1 cellular context compared by ENCODE assay signal in the genomic region with DNA sequence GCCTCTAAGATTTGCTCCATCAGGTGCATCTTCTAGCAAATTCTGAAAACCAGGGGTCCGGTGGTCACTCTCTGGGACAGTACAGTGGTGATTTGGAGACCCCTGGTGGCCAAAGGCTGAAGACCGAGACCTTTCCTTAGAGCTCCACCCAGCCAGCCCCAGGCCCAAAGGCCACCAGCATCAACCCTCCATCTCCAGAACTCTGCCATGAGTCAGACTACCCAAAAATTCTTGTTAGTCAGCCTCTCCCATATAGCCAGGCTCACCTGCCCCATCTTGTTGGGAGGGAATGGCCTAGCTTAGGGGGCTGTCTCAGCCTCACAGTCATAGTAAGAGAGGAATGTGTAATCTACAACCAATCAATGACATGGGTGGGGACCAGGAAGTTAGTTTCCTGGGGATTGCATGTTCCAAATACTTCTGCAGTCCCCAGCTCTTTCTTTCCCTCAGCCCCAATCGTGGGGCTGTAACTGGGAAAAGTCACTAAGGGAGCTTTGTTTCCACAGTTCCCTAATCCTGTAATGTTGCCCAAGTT.
TF ChIP-seq lines count a peak whose summit lies in the region.

No MANE protein-coding gene starts in this region.

TF ChIP-seq in WTC11, 78 proteins besides CTCF, POLR2A, EP300 and RAD21 (continued from another document):
- TF ChIP-seq, protein P1, sequence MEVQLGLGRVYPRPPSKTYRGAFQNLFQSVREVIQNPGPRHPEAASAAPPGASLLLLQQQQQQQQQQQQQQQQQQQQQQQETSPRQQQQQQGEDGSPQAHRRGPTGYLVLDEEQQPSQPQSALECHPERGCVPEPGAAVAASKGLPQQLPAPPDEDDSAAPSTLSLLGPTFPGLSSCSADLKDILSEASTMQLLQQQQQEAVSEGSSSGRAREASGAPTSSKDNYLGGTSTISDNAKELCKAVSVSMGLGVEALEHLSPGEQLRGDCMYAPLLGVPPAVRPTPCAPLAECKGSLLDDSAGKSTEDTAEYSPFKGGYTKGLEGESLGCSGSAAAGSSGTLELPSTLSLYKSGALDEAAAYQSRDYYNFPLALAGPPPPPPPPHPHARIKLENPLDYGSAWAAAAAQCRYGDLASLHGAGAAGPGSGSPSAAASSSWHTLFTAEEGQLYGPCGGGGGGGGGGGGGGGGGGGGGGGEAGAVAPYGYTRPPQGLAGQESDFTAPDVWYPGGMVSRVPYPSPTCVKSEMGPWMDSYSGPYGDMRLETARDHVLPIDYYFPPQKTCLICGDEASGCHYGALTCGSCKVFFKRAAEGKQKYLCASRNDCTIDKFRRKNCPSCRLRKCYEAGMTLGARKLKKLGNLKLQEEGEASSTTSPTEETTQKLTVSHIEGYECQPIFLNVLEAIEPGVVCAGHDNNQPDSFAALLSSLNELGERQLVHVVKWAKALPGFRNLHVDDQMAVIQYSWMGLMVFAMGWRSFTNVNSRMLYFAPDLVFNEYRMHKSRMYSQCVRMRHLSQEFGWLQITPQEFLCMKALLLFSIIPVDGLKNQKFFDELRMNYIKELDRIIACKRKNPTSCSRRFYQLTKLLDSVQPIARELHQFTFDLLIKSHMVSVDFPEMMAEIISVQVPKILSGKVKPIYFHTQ (CRISPR knock-in tag; IDR thresholded peaks at IDR 0.05) = no peak
- TF ChIP-seq GRHL2 (CRISPR knock-in tag; IDR thresholded peaks at IDR 0.05; ENCODE audit: insufficient replicate concordance, severe bottlenecking) (no peak), ZNF219 (CRISPR knock-in tag; IDR thresholded peaks at IDR 0.05; ENCODE audit: borderline replicate concordance) (no peak), TCF7 (CRISPR knock-in tag; IDR thresholded peaks at IDR 0.05; ENCODE audit: low read depth) (no peak), ZNF121 (CRISPR knock-in tag; IDR thresholded peaks at IDR 0.05) (no peak), HMGA2 (CRISPR knock-in tag; IDR thresholded peaks at IDR 0.05) (no peak), KAT7 (CRISPR knock-in tag; IDR thresholded peaks at IDR 0.05; ENCODE audit: borderline replicate concordance) (no peak), SOX15 (CRISPR knock-in tag; IDR thresholded peaks at IDR 0.05) (no peak), RORB (CRISPR knock-in tag; IDR thresholded peaks at IDR 0.05) (no peak), NR2C2 (CRISPR knock-in tag; IDR thresholded peaks at IDR 0.05) (no peak)
- TF ChIP-seq, protein P2, sequence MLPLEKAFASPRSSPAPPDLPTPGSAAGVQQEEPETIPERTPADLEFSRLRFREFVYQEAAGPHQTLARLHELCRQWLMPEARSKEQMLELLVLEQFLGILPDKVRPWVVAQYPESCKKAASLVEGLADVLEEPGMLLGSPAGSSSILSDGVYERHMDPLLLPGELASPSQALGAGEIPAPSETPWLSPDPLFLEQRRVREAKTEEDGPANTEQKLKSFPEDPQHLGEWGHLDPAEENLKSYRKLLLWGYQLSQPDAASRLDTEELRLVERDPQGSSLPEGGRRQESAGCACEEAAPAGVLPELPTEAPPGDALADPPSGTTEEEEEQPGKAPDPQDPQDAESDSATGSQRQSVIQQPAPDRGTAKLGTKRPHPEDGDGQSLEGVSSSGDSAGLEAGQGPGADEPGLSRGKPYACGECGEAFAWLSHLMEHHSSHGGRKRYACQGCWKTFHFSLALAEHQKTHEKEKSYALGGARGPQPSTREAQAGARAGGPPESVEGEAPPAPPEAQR (CRISPR knock-in tag; IDR thresholded peaks at IDR 0.05) = no peak
- TF ChIP-seq, protein P3, sequence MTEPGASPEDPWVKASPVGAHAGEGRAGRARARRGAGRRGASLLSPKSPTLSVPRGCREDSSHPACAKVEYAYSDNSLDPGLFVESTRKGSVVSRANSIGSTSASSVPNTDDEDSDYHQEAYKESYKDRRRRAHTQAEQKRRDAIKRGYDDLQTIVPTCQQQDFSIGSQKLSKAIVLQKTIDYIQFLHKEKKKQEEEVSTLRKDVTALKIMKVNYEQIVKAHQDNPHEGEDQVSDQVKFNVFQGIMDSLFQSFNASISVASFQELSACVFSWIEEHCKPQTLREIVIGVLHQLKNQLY (CRISPR knock-in tag; IDR thresholded peaks at IDR 0.05) = no peak
- TF ChIP-seq, protein P4, sequence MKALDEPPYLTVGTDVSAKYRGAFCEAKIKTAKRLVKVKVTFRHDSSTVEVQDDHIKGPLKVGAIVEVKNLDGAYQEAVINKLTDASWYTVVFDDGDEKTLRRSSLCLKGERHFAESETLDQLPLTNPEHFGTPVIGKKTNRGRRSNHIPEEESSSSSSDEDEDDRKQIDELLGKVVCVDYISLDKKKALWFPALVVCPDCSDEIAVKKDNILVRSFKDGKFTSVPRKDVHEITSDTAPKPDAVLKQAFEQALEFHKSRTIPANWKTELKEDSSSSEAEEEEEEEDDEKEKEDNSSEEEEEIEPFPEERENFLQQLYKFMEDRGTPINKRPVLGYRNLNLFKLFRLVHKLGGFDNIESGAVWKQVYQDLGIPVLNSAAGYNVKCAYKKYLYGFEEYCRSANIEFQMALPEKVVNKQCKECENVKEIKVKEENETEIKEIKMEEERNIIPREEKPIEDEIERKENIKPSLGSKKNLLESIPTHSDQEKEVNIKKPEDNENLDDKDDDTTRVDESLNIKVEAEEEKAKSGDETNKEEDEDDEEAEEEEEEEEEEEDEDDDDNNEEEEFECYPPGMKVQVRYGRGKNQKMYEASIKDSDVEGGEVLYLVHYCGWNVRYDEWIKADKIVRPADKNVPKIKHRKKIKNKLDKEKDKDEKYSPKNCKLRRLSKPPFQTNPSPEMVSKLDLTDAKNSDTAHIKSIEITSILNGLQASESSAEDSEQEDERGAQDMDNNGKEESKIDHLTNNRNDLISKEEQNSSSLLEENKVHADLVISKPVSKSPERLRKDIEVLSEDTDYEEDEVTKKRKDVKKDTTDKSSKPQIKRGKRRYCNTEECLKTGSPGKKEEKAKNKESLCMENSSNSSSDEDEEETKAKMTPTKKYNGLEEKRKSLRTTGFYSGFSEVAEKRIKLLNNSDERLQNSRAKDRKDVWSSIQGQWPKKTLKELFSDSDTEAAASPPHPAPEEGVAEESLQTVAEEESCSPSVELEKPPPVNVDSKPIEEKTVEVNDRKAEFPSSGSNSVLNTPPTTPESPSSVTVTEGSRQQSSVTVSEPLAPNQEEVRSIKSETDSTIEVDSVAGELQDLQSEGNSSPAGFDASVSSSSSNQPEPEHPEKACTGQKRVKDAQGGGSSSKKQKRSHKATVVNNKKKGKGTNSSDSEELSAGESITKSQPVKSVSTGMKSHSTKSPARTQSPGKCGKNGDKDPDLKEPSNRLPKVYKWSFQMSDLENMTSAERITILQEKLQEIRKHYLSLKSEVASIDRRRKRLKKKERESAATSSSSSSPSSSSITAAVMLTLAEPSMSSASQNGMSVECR (CRISPR knock-in tag; IDR thresholded peaks at IDR 0.05; ENCODE audit: borderline replicate concordance) = no peak
